Comparison of ENCODE assay signal across 29 cellular contexts in genomic region chr5:6752236-6752635, GRCh38.
"Had no signal": no experiment of that assay in that cellular context is flagged by ENCODE, and none has a peak within 500 bp of the region (broad histone marks: within the 10 kb centered on the region; RNA-seq: fewer than 3 reads in every experiment).

No MANE protein-coding gene starts in this region.

- H3K27me3 ChIP-seq: brain microvascular endothelial cell, esophagus muscularis mucosa, foreskin keratinocyte, gastrocnemius medialis had no signal

- H3K27me3 Mint-ChIP-seq: activated CD4-positive, alpha-beta memory T cell treated with anti-CD3 and anti-CD28 coated beads for 36 hours; activated CD4-positive, alpha-beta T cell treated with anti-CD3 and anti-CD28 coated beads for 36 hours; activated CD4-positive, alpha-beta T cell treated with anti-CD3 and anti-CD28 coated beads, Interleukin-2, amount 10 ng/mL, durations not matched to agents 24 days and 14 days; activated CD8-positive, alpha-beta memory T cell treated with anti-CD3 and anti-CD28 coated beads, Interleukin-2, amount 10 ng/mL, durations not matched to agents 7 days and 5 days; activated naive CD8-positive, alpha-beta T cell; central memory CD8-positive, alpha-beta T cell; effector memory CD8-positive, alpha-beta T cell had no signal

- H3K4me1 Mint-ChIP-seq: activated CD4-positive, alpha-beta T cell treated with anti-CD3 and anti-CD28 coated beads for 36 hours had no signal

- H3K9me3 ChIP-seq: esophagus muscularis mucosa, gastrocnemius medialis had no signal

- H3K9me3 Mint-ChIP-seq: activated CD4-positive, alpha-beta memory T cell treated with anti-CD3 and anti-CD28 coated beads for 36 hours; activated CD4-positive, alpha-beta T cell treated with anti-CD3 and anti-CD28 coated beads, Interleukin-2, amount 10 ng/mL, durations not matched to agents 24 days and 14 days; activated T-helper 1 cell treated with anti-CD3 and anti-CD28 coated beads, Interleukin-12 subunit alpha, Interleukin-12 subunit beta, Interleukin-2, Interleukin-4 antibody, amounts not matched to agents 30 ng/mL and 10 ng/mL and 1 ng/mL, durations not matched to agents 14 hours and 24 hours and 36 hours; activated T-helper 2 cell treated with anti-CD3 and anti-CD28 coated beads, Interferon-gamma antibody, Interleukin-2, Interleukin-4, amounts not matched to agents 10 μg/mL and 5 μg/mL and 100 μg/mL, durations not matched to agents 14 hours and 24 hours and 36 hours; central memory CD8-positive, alpha-beta T cell; effector memory CD8-positive, alpha-beta T cell had no signal

- H3K4me3 Mint-ChIP-seq: activated CD4-positive, alpha-beta memory T cell treated with anti-CD3 and anti-CD28 coated beads for 36 hours; activated CD4-positive, alpha-beta T cell treated with anti-CD3 and anti-CD28 coated beads for 36 hours; activated CD4-positive, alpha-beta T cell treated with anti-CD3 and anti-CD28 coated beads, Interleukin-2, amount 10 ng/mL, durations not matched to agents 24 days and 14 days; activated CD8-positive, alpha-beta memory T cell treated with anti-CD3 and anti-CD28 coated beads, Interleukin-2, amount 10 ng/mL, durations not matched to agents 7 days and 5 days; activated CD8-positive, alpha-beta T cell treated with anti-CD3 and anti-CD28 coated beads, Interleukin-2, amount 10 ng/mL, durations not matched to agents 7 days and 5 days; activated naive CD8-positive, alpha-beta T cell; activated T-helper 1 cell treated with anti-CD3 and anti-CD28 coated beads, Interleukin-12 subunit alpha, Interleukin-12 subunit beta, Interleukin-2, Interleukin-4 antibody, amounts not matched to agents 30 ng/mL and 10 ng/mL and 1 ng/mL, durations not matched to agents 14 hours and 24 hours and 36 hours; central memory CD8-positive, alpha-beta T cell; effector memory CD8-positive, alpha-beta T cell had no signal

- H3K4me1 ChIP-seq: esophagus muscularis mucosa, foreskin keratinocyte had no signal

- H3K4me3 ChIP-seq: esophagus muscularis mucosa, gastrocnemius medialis had no signal

- H3K27ac Mint-ChIP-seq: activated CD4-positive, alpha-beta memory T cell treated with anti-CD3 and anti-CD28 coated beads for 36 hours; activated CD4-positive, alpha-beta T cell treated with anti-CD3 and anti-CD28 coated beads for 36 hours; activated CD4-positive, alpha-beta T cell treated with anti-CD3 and anti-CD28 coated beads, Interleukin-2, amount 10 ng/mL, durations not matched to agents 24 days and 14 days; activated CD8-positive, alpha-beta memory T cell treated with anti-CD3 and anti-CD28 coated beads, Interleukin-2, amount 10 ng/mL, durations not matched to agents 7 days and 5 days; activated CD8-positive, alpha-beta T cell treated with anti-CD3 and anti-CD28 coated beads, Interleukin-2, amount 10 ng/mL, durations not matched to agents 7 days and 5 days; activated naive CD8-positive, alpha-beta T cell; activated T-helper 1 cell treated with anti-CD3 and anti-CD28 coated beads, Interleukin-12 subunit alpha, Interleukin-12 subunit beta, Interleukin-2, Interleukin-4 antibody, amounts not matched to agents 30 ng/mL and 10 ng/mL and 1 ng/mL, durations not matched to agents 14 hours and 24 hours and 36 hours; activated T-helper 2 cell treated with anti-CD3 and anti-CD28 coated beads, Interferon-gamma antibody, Interleukin-2, Interleukin-4, amounts not matched to agents 10 μg/mL and 5 μg/mL and 100 μg/mL, durations not matched to agents 14 hours and 24 hours and 36 hours had no signal

- ATAC-seq: activated CD4-positive, alpha-beta T cell treated with anti-CD3 and anti-CD28 coated beads for 36 hours; activated CD8-positive, alpha-beta memory T cell treated with anti-CD3 and anti-CD28 coated beads, Interleukin-2, amount 10 ng/mL, durations not matched to agents 7 days and 5 days; activated CD8-positive, alpha-beta T cell treated with anti-CD3 and anti-CD28 coated beads, Interleukin-2, amount 10 ng/mL, durations not matched to agents 7 days and 5 days; effector memory CD8-positive, alpha-beta T cell; foreskin keratinocyte; gastrocnemius medialis had no signal

- DNase-seq: activated CD4-positive, alpha-beta memory T cell treated with anti-CD3 and anti-CD28 coated beads for 36 hours; activated CD4-positive, alpha-beta T cell treated with anti-CD3 and anti-CD28 coated beads for 36 hours; activated CD4-positive, alpha-beta T cell treated with anti-CD3 and anti-CD28 coated beads, Interleukin-2, amount 10 ng/mL, durations not matched to agents 24 days and 14 days; activated CD4-positive, CD25-positive, alpha-beta regulatory T cell; activated CD4-positive, CD25-positive, alpha-beta regulatory T cell treated with anti-CD3 and anti-CD28 coated beads, Interleukin-2, amount 50 U/mL, for 72 hours; activated CD8-positive, alpha-beta memory T cell treated with anti-CD3 and anti-CD28 coated beads, Interleukin-2, amount 10 ng/mL, durations not matched to agents 7 days and 5 days; activated CD8-positive, alpha-beta memory T cell treated with anti-CD3 and anti-CD28 coated beads, Interleukin-2, amount 50 U/mL, for 4 hours; activated CD8-positive, alpha-beta T cell treated with anti-CD3 and anti-CD28 coated beads, Interleukin-2, amount 10 ng/mL, durations not matched to agents 7 days and 5 days; activated gamma-delta T cell treated with Interleukin-2 at 50 U/mL for 16 hours; activated naive CD4-positive, alpha-beta T cell treated with anti-CD3 and anti-CD28 coated beads, Interleukin-2, amount 50 U/mL, for 16 hours; activated naive CD4-positive, alpha-beta T cell treated with Interleukin-2 at 50 U/mL for 16 hours; activated T-cell treated with anti-CD3 and anti-CD28 coated beads, Interleukin-2, amount 50 U/mL, for 1 hour; activated T-cell treated with anti-CD3 and anti-CD28 coated beads, Interleukin-2, amount 50 U/mL, for 48 hours; amniotic stem cell; anterior cingulate cortex; brain microvascular endothelial cell; cortex of kidney; dermis blood vessel endothelial cell; effector CD4-positive, alpha-beta T cell; effector memory CD8-positive, alpha-beta T cell; erythroblast; foreskin keratinocyte; gastrocnemius medialis; T-helper 2 cell had no signal

- H3K27ac ChIP-seq: brain microvascular endothelial cell, esophagus muscularis mucosa, foreskin keratinocyte, gastrocnemius medialis had no signal
